14 cellular contexts compared by ENCODE assay signal in the genomic region with DNA sequence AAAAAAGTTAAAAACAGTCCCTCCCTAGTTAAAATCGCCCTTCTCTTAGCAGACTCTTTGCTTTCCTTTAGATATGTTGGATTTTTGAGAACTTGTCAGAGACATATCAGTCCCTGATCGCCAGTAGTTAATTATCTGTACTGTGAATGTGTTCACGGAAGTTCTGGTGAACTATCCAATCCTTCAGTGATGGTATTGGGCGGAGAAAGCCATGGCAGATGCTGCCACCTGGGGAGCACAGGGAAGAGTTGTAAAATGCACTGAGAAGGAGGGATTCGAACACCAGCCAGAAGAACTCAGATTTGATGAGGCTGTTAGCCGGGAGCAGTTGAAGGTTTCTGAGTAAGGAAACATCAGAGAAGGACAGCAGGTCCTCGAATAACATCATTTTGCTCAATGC.
"Had no signal": no experiment of that assay in that cellular context is flagged by ENCODE, and none has a peak within 500 bp of the region (broad histone marks: within the 10 kb centered on the region; RNA-seq: fewer than 3 reads in every experiment).

No MANE protein-coding gene starts in this region.

- H3K4me1 ChIP-seq: gastroesophageal sphincter, thyroid gland had no signal

- H3K36me3 ChIP-seq: cardiac muscle cell, thyroid gland had no signal

- H3K9me3 Mint-ChIP-seq: activated T-helper 1 cell treated with anti-CD3 and anti-CD28 coated beads, Interleukin-12 subunit alpha, Interleukin-12 subunit beta, Interleukin-2, Interleukin-4 antibody, amounts not matched to agents 30 ng/mL and 10 ng/mL and 1 ng/mL, durations not matched to agents 14 hours and 24 hours and 36 hours; neural crest cell; T-helper 2 cell treated with Interferon-gamma antibody and Interleukin-4, amounts not matched to agents 5 μg/mL and 100 μg/mL, for 36 hours had no signal

- H2AFZ ChIP-seq: parathyroid adenoma had no signal

- H3K4me1 Mint-ChIP-seq: neural crest cell had no signal

- H3K9ac ChIP-seq: parathyroid adenoma had no signal

- H3K9me3 ChIP-seq: gastroesophageal sphincter, left ventricle myocardium inferior, thyroid gland had no signal

- H3K4me3 Mint-ChIP-seq: activated T-helper 1 cell treated with anti-CD3 and anti-CD28 coated beads, Interleukin-12 subunit alpha, Interleukin-12 subunit beta, Interleukin-2, Interleukin-4 antibody, amounts not matched to agents 30 ng/mL and 10 ng/mL and 1 ng/mL, durations not matched to agents 14 hours and 24 hours and 36 hours; neural crest cell; T-helper 2 cell treated with Interferon-gamma antibody and Interleukin-4, amounts not matched to agents 5 μg/mL and 100 μg/mL, for 36 hours had no signal

- H3K27me3 ChIP-seq: cardiac muscle cell, gastroesophageal sphincter, thyroid gland had no signal

- H3K27ac ChIP-seq: cardiac muscle cell, gastroesophageal sphincter, left ventricle myocardium inferior, parathyroid adenoma, thyroid gland, VCaP had no signal

- DNase-seq: activated CD4-positive, alpha-beta T cell treated with anti-CD3 and anti-CD28 coated beads for 48 hours; activated naive CD4-positive, alpha-beta T cell treated with Interleukin-2 at 50 U/mL for 16 hours; islet precursor cell; left ventricle myocardium inferior; mesenchymal stem cell; stimulated activated CD4-positive, alpha-beta T cell treated with anti-CD3 and anti-CD28 coated beads, Interleukin-4, amount 100 ng/mL, for 4 hours; thyroid gland had no signal

- H3K4me3 ChIP-seq: cardiac muscle cell, gastroesophageal sphincter, left ventricle myocardium inferior, thyroid gland had no signal

- ATAC-seq: gastroesophageal sphincter had no signal

- H3K27ac Mint-ChIP-seq: activated T-helper 1 cell treated with anti-CD3 and anti-CD28 coated beads, Interleukin-12 subunit alpha, Interleukin-12 subunit beta, Interleukin-2, Interleukin-4 antibody, amounts not matched to agents 30 ng/mL and 10 ng/mL and 1 ng/mL, durations not matched to agents 14 hours and 24 hours and 36 hours; T-helper 2 cell treated with Interferon-gamma antibody and Interleukin-4, amounts not matched to agents 5 μg/mL and 100 μg/mL, for 36 hours had no signal

- H3K79me2 ChIP-seq: parathyroid adenoma had no signal
